ENCODE assay signal across 1 cellular context in genomic region chr5:138032572-138033274, GRCh38.
A peak's percentile ranks its signal among the peaks of the same experiment; 100 is the strongest.
TF ChIP-seq lines count a peak whose summit lies in the region.

FAM13B (minus strand) TSS chr5:138033079; CDS start chr5:138019111, 13,968 bp downstream.

TF ChIP-seq in HepG2, 621 proteins besides CTCF, POLR2A, EP300 and RAD21 (continued from another document and continues in another):
- TF ChIP-seq ZNF274 (CRISPR knock-in tag; IDR thresholded peaks at IDR 0.05) (peak; percentile 71; the same call in 1 of the 2 replicates), HNF1B (CRISPR knock-in tag; IDR thresholded peaks at IDR 0.05) (peak; percentile 66; the same call in 1 of the 2 replicates), SAP130 (CRISPR knock-in tag; IDR thresholded peaks at IDR 0.05; ENCODE audit: low read depth) (peak; percentile 64), MXD3 (CRISPR knock-in tag; IDR thresholded peaks at IDR 0.05) (peak; percentile 83; the same call in 1 of the 2 replicates), ZNF235 (CRISPR knock-in tag; IDR thresholded peaks at IDR 0.05; ENCODE audit: borderline replicate concordance) (peak; percentile 58; the same call in 1 of the 2 replicates), TIGD3 (CRISPR knock-in tag; IDR thresholded peaks at IDR 0.05; ENCODE audit: borderline replicate concordance) (peak; percentile 56; the same call in 1 of the 2 replicates), AHDC1 (CRISPR knock-in tag; IDR thresholded peaks at IDR 0.05; ENCODE audit: borderline replicate concordance) (no peak), ZNF770 (CRISPR knock-in tag; IDR thresholded peaks at IDR 0.05) (peak; percentile 42; the same call in 1 of the 2 replicates), ZNF264 (CRISPR knock-in tag; IDR thresholded peaks at IDR 0.05) (no peak), SP4 (CRISPR knock-in tag; IDR thresholded peaks at IDR 0.05) (peak; percentile 80), ZFX (CRISPR knock-in tag; IDR thresholded peaks at IDR 0.05; ENCODE audit: low read depth) (peak; percentile 94), HBP1 (CRISPR knock-in tag; IDR thresholded peaks at IDR 0.05; ENCODE audit: low read depth) (peak; percentile 52; the same call in 1 of the 2 replicates), ZNF609 (CRISPR knock-in tag; IDR thresholded peaks at IDR 0.05; ENCODE audit: borderline replicate concordance) (no peak), ZNF691 (CRISPR knock-in tag; IDR thresholded peaks at IDR 0.05; ENCODE audit: borderline replicate concordance, low read depth) (peak; percentile 67; the same call in 1 of the 2 replicates), ZNF619 (CRISPR knock-in tag; IDR thresholded peaks at IDR 0.05) (peak; percentile 57), DMTF1 (CRISPR knock-in tag; IDR thresholded peaks at IDR 0.05) (no peak), MED8 (CRISPR knock-in tag; IDR thresholded peaks at IDR 0.05; ENCODE audit: insufficient replicate concordance) (peak; percentile 38), ZGPAT (CRISPR knock-in tag; IDR thresholded peaks at IDR 0.05) (peak; percentile 88; the same call in 1 of the 2 replicates), ZNF780A (CRISPR knock-in tag; IDR thresholded peaks at IDR 0.05) (peak; percentile 64), ZNF891 (CRISPR knock-in tag; IDR thresholded peaks at IDR 0.05) (peak; percentile 80; the same call in 1 of the 2 replicates), ZC3H4 (CRISPR knock-in tag; IDR thresholded peaks at IDR 0.05; ENCODE audit: borderline replicate concordance) (no peak), GABPB1 (CRISPR knock-in tag; IDR thresholded peaks at IDR 0.05) (peak; percentile 91), ZBTB20 (CRISPR knock-in tag; IDR thresholded peaks at IDR 0.05; ENCODE audit: borderline replicate concordance, low read depth) (0 out of 2 replicates have a peak, but pooled peaks have one; percentile 69), HIVEP1 (CRISPR knock-in tag; IDR thresholded peaks at IDR 0.05) (no peak; the same call in 1 of the 2 replicates), RFX1 (IDR thresholded peaks at IDR 0.05) (no peak)
